Comparison of ENCODE assay signal across 1 cellular context in the genomic region with DNA sequence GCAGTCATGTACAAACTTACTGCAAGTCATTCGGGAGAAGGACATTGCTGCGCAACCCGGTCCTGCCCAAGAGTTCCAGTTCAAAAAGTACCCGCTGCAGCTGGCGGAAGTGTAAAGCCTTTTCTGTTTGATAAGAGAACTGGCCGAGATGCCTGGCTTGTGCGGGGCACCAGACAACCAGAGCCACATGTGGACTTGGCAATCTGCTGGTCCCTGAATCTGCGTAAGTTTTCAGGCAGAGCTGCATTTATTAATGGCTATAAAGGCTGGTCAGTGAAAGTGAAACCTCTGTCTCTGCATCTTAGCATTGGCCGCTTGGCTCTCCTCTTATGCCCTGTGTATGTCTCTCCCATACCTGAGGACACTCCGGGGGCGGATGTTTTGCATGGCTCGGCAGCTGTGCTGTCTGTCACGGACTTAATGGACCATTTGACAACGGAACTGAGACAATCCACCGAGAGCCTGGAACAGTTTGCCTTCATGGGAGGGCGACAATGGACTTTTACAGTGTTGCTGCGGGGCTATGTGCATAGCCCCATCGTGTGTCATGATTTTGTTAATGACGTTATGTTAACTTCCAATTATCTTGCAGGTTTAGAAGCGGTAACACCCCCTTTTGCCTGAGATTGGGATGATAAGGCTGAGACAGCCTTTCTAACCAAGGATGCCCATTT.
TF ChIP-seq lines count a peak whose summit lies in the region.

No MANE protein-coding gene starts in this region.

TF ChIP-seq in GM23338, 12 proteins besides CTCF, POLR2A, EP300 and RAD21 (continued from another document):
- TF ChIP-seq, protein P1, sequence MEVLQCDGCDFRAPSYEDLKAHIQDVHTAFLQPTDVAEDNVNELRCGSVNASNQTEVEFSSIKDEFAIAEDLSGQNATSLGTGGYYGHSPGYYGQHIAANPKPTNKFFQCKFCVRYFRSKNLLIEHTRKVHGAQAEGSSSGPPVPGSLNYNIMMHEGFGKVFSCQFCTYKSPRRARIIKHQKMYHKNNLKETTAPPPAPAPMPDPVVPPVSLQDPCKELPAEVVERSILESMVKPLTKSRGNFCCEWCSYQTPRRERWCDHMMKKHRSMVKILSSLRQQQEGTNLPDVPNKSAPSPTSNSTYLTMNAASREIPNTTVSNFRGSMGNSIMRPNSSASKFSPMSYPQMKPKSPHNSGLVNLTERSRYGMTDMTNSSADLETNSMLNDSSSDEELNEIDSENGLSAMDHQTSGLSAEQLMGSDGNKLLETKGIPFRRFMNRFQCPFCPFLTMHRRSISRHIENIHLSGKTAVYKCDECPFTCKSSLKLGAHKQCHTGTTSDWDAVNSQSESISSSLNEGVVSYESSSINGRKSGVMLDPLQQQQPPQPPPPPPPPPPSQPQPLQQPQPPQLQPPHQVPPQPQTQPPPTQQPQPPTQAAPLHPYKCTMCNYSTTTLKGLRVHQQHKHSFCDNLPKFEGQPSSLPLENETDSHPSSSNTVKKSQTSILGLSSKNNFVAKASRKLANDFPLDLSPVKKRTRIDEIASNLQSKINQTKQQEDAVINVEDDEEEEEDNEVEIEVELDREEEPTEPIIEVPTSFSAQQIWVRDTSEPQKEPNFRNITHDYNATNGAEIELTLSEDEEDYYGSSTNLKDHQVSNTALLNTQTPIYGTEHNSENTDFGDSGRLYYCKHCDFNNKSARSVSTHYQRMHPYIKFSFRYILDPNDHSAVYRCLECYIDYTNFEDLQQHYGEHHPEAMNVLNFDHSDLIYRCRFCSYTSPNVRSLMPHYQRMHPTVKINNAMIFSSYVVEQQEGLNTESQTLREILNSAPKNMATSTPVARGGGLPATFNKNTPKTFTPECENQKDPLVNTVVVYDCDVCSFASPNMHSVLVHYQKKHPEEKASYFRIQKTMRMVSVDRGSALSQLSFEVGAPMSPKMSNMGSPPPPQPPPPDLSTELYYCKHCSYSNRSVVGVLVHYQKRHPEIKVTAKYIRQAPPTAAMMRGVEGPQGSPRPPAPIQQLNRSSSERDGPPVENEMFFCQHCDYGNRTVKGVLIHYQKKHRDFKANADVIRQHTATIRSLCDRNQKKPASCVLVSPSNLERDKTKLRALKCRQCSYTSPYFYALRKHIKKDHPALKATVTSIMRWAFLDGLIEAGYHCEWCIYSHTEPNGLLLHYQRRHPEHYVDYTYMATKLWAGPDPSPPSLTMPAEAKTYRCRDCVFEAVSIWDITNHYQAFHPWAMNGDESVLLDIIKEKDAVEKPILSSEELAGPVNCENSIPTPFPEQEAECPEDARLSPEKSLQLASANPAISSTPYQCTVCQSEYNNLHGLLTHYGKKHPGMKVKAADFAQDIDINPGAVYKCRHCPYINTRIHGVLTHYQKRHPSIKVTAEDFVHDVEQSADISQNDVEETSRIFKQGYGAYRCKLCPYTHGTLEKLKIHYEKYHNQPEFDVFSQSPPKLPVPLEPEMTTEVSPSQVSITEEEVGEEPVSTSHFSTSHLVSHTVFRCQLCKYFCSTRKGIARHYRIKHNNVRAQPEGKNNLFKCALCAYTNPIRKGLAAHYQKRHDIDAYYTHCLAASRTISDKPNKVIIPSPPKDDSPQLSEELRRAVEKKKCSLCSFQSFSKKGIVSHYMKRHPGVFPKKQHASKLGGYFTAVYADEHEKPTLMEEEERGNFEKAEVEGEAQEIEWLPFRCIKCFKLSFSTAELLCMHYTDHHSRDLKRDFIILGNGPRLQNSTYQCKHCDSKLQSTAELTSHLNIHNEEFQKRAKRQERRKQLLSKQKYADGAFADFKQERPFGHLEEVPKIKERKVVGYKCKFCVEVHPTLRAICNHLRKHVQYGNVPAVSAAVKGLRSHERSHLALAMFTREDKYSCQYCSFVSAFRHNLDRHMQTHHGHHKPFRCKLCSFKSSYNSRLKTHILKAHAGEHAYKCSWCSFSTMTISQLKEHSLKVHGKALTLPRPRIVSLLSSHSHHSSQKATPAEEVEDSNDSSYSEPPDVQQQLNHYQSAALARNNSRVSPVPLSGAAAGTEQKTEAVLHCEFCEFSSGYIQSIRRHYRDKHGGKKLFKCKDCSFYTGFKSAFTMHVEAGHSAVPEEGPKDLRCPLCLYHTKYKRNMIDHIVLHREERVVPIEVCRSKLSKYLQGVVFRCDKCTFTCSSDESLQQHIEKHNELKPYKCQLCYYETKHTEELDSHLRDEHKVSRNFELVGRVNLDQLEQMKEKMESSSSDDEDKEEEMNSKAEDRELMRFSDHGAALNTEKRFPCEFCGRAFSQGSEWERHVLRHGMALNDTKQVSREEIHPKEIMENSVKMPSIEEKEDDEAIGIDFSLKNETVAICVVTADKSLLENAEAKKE (CRISPR knock-in tag; IDR thresholded peaks at IDR 0.05) = no peak
- TF ChIP-seq CREB1 (CRISPR knock-in tag; IDR thresholded peaks at IDR 0.05; ENCODE audit: low read depth) (no peak), EZH2phosphoT487 (IDR thresholded peaks at IDR 0.05; ENCODE audit: unreplicated experiment) (no peak), EZH2 (IDR thresholded peaks at IDR 0.05; ENCODE audit: low read depth, unreplicated experiment) (no peak), ZNF331 (CRISPR knock-in tag; IDR thresholded peaks at IDR 0.05; ENCODE audit: low read depth) (no peak)
